ENCODE assay signal across 34 cellular contexts in genomic region chr5:135081240-135081639, GRCh38. TPM values are rescaled to one million over a fixed set of nuclear protein-coding genes. Genes with fewer than 3 reads are reported as not detected.
DNase-seq lines count a peak whose midpoint lies in the region; ATAC-seq, FAIRE-seq and TF ChIP-seq lines count a peak whose summit lies in the region.
"Had no signal": no experiment of that assay in that cellular context is flagged by ENCODE, and none has a peak within 500 bp of the region (broad histone marks: within the 10 kb centered on the region; RNA-seq: fewer than 3 reads in every experiment).

No MANE protein-coding gene starts in this region.

- H3K4me1 Mint-ChIP-seq in endothelial cell (ENCODE audit: unreplicated experiment) = peaks cover 6% of the 10 kb centered on the region
- H3K4me1 Mint-ChIP-seq: B cell; CD14-positive monocyte; CD4-positive, alpha-beta memory T cell; CD4-positive, CD25-positive, alpha-beta regulatory T cell; CD8-positive, alpha-beta memory T cell had no signal

- H3K27ac ChIP-seq in HepG2 (ENCODE audit: extremely low read length, insufficient read depth, low read length) (no peak overlapping the region), right lobe of liver (no peak overlapping the region), K562 (ENCODE audit: extremely low read depth, low read depth, low read length) (no peak overlapping the region)
- H3K27ac ChIP-seq: 22Rv1; A549; BLaER1; BLaER1 treated with 17β-estradiol and CSF1 and Interleukin-3, amounts not matched to agents 10 nM and 100 nM; C4-2B had no signal

- CTCF ChIA-PET in HepG2 (lab: Yijun Ruan, JAX; ENCODE audit: low intra/inter-chr PET ratio, low total read pairs) (no interaction called here), K562 (lab: Yijun Ruan, JAX; ENCODE audit: low intra/inter-chr PET ratio) (no interaction called here)

- peak overlapping the region; percentile 91 for H3K27ac Mint-ChIP-seq in endothelial cell (ENCODE audit: unreplicated experiment)
- H3K27ac Mint-ChIP-seq: B cell; CD14-positive monocyte; CD4-positive, alpha-beta memory T cell; CD4-positive, alpha-beta T cell; CD4-positive, CD25-positive, alpha-beta regulatory T cell; CD8-positive, alpha-beta memory T cell; CD8-positive, alpha-beta T cell had no signal

- H3K9ac ChIP-seq in HepG2 (ENCODE audit: insufficient read depth, low read depth, low read length) = no peak overlapping the region
- H3K9ac ChIP-seq in K562 (ENCODE audit: insufficient read depth in 1 of 2, low read depth in 2 of 2, low read length in 2 of 2) = no peak overlapping the region
- H3K9ac ChIP-seq: BLaER1; BLaER1 treated with 17β-estradiol and CSF1 and Interleukin-3, amounts not matched to agents 10 nM and 100 nM had no signal

- H3K9me3 ChIP-seq in HepG2 (ENCODE audit: low read length) = peaks cover 19% of the 10 kb centered on the region
- no peaks in the 10 kb centered on the region for H3K9me3 ChIP-seq in right lobe of liver
- H3K9me3 ChIP-seq in K562 (replicated peaks; ENCODE audit: control insufficient read depth, insufficient read depth, low read depth, low read length) = peaks cover 3% of the 10 kb centered on the region

- H3K27me3 Mint-ChIP-seq in endothelial cell (ENCODE audit: unreplicated experiment) = no peaks in the 10 kb centered on the region

- TF ChIP-seq RAD21 in HepG2 (CRISPR knock-in tag; IDR thresholded peaks at IDR 0.05) = no peak
- TF ChIP-seq RAD21 in K562 (CRISPR knock-in tag; conservative IDR thresholded peaks at IDR 0.05 in 1 of 2, IDR thresholded peaks at IDR 0.05 in 1 of 2) = no peak

- H3K36me3 ChIP-seq in HepG2 (replicated peaks in 1 of 2; ENCODE audit: control insufficient read depth in 1 of 2, insufficient read depth in 2 of 2, low read length in 2 of 2) (no peaks in the 10 kb centered on the region), right lobe of liver (no peaks in the 10 kb centered on the region), K562 (ENCODE audit: control insufficient read depth, insufficient read depth, low read length) (no peaks in the 10 kb centered on the region)
- H3K36me3 ChIP-seq: BE2C; BLaER1; BLaER1 treated with 17β-estradiol and CSF1 and Interleukin-3, amounts not matched to agents 10 nM and 100 nM had no signal

- H3K4me3 ChIP-seq in HepG2 (replicated peaks in 1 of 3; ENCODE audit: insufficient read depth in 1 of 3, low read depth in 2 of 3, low read length in 3 of 3) = no peak overlapping the region
- no peak overlapping the region for H3K4me3 ChIP-seq in right lobe of liver
- no peak overlapping the region for H3K4me3 ChIP-seq in K562
- H3K4me3 ChIP-seq: A549; BLaER1; BLaER1 treated with 17β-estradiol and CSF1 and Interleukin-3, amounts not matched to agents 10 nM and 100 nM had no signal

- no peaks in the 10 kb centered on the region for H3K9me1 ChIP-seq in K562 (ENCODE audit: control insufficient read depth, insufficient read depth, low read length)

- TF ChIP-seq POLR2A in HepG2 (IDR thresholded peaks at IDR 0.05; ENCODE audit: insufficient read depth in 1 of 2, low read depth in 2 of 2, low read length in 2 of 2) = no peak
- no peak for TF ChIP-seq POLR2A in right lobe of liver (IDR thresholded peaks at IDR 0.05)
- no peak for TF ChIP-seq POLR2A in K562 (conservative IDR thresholded peaks at IDR 0.05)

- H3K36me3 Mint-ChIP-seq in endothelial cell (ENCODE audit: low read depth, unreplicated experiment) = peaks cover 8% of the 10 kb centered on the region
- H3K36me3 Mint-ChIP-seq: CD14-positive monocyte; CD4-positive, alpha-beta memory T cell; CD4-positive, CD25-positive, alpha-beta regulatory T cell; CD8-positive, alpha-beta memory T cell; CD8-positive, alpha-beta T cell had no signal

- H3K4me2 ChIP-seq in HepG2 (ENCODE audit: low read depth, low read length) = no peak overlapping the region
- H3K4me2 ChIP-seq in K562 (ENCODE audit: insufficient read depth, low read length) = no peak overlapping the region
- H3K4me2 ChIP-seq: A549; BLaER1; BLaER1 treated with 17β-estradiol and CSF1 and Interleukin-3, amounts not matched to agents 10 nM and 100 nM had no signal

- H3K27me3 ChIP-seq in HepG2 (ENCODE audit: control insufficient read depth in 1 of 2, insufficient read depth in 2 of 2, low read length in 2 of 2) (no peaks in the 10 kb centered on the region), right lobe of liver (no peaks in the 10 kb centered on the region), K562 (ENCODE audit: control insufficient read depth in 2 of 2, insufficient read depth in 2 of 2, low read length in 2 of 2) (no peaks in the 10 kb centered on the region)
- H3K27me3 ChIP-seq: BE2C; BLaER1; BLaER1 treated with 17β-estradiol and CSF1 and Interleukin-3, amounts not matched to agents 10 nM and 100 nM had no signal

- H3K79me2 ChIP-seq in HepG2 (ENCODE audit: insufficient read depth, low read length) = no peaks in the 10 kb centered on the region
- no peaks in the 10 kb centered on the region for H3K79me2 ChIP-seq in K562 (ENCODE audit: control insufficient read depth, insufficient read depth, low read length)

- H3K9me3 Mint-ChIP-seq in endothelial cell (ENCODE audit: unreplicated experiment) = no peaks in the 10 kb centered on the region
- H3K9me3 Mint-ChIP-seq: CD4-positive, alpha-beta T cell had no signal

- DNase-seq in HepG2 (ENCODE audit: low spot score) (no peak), right lobe of liver (no peak), K562 (ENCODE audit: extremely low read depth in 1 of 4, low spot score in 3 of 4) (no peak), endothelial cell (ENCODE audit: low spot score) (no peak), C1 segment of cervical spinal cord (lab: John Stamatoyannopoulos, UW) (no peak)
- DNase-seq: 8988T; ACHN; AML-193; BE2C; Caco-2; Calu3; CD4-positive, alpha-beta memory T cell; CD4-positive, alpha-beta T cell; CD4-positive, CD25-positive, alpha-beta regulatory T cell; CD8-positive, alpha-beta memory T cell; CD8-positive, alpha-beta T cell; COR-L47; DMS 273 treated with DMSO at 0.1 percent for 48 hours; DMS153; DMS53; DMS79; DMS79 treated with DMSO at 0.1 percent for 48 hours; DND-41; EL had no signal

- in situ Hi-C loops in HepG2 (cut with HindIII; ENCODE audit: extremely low pct_ligation_motif_present, low pct_unique_long_range_greater_than_20kb) = no loop called here
- in situ Hi-C loops in K562 (cut with MboI) = no loop called here

- no TSS peak for BruUV-seq in HepG2 (replicated peaks; lab: Mats Ljungman, UMichigan)
- no TSS peak for BruUV-seq in K562 (replicated peaks; lab: Mats Ljungman, UMichigan)

- no peak overlapping the region for H3K4me3 Mint-ChIP-seq in endothelial cell (ENCODE audit: unreplicated experiment)
- H3K4me3 Mint-ChIP-seq: B cell; CD4-positive, alpha-beta memory T cell; CD4-positive, alpha-beta T cell; CD4-positive, CD25-positive, alpha-beta regulatory T cell; CD8-positive, alpha-beta T cell had no signal

- 97% methylated on average over 2 of the region's 2 CpGs for WGBS in HepG2 (ENCODE audit: low lambda C conversion rate)
- 61% methylated on average over 2 of the region's 2 CpGs for WGBS in right lobe of liver (ENCODE audit: insufficient coverage, low coverage, low lambda C conversion rate, missing lambda C conversion rate)
- WGBS in K562 (ENCODE audit: insufficient coverage, low coverage, missing lambda C conversion rate) = 60% methylated on average over 2 of the region's 2 CpGs

- intact Hi-C loops in HepG2 (cut with micrococcal nuclease; ENCODE audit: unreplicated experiment) (no loop called here), right lobe of liver (cut with DNase I) (no loop called here), K562 (cut with micrococcal nuclease) (no loop called here)

- no peak for TF ChIP-seq CTCF in HepG2 (CRISPR knock-in tag; IDR thresholded peaks at IDR 0.05)
- no peak for TF ChIP-seq CTCF in right lobe of liver (IDR thresholded peaks at IDR 0.05)
- no peak for TF ChIP-seq CTCF in K562 (IDR thresholded peaks at IDR 0.05 in 2 of 3, conservative IDR thresholded peaks at IDR 0.05 in 1 of 3; ENCODE audit: insufficient read depth in 2 of 3, low read depth in 1 of 3, low read length in 3 of 3)
- no peak for TF ChIP-seq CTCF in endothelial cell (IDR thresholded peaks at IDR 0.05; ENCODE audit: unreplicated experiment)

- FAIRE-seq in HepG2 (lab: Jason Lieb, UNC) = no peak
- FAIRE-seq in K562 (lab: Jason Lieb, UNC) = no peak
- FAIRE-seq: A204.1, A549, D721Med had no signal

- ATAC-seq in HepG2 = no peak
- ATAC-seq in right lobe of liver = no peak
- no peak for ATAC-seq in K562
- ATAC-seq in HG02970 (IDR thresholded peaks at IDR 0.05; ENCODE audit: low FRiP score, unreplicated experiment) = no peak
- ATAC-seq: A549; CD8-positive, alpha-beta T cell had no signal

- H2AFZ ChIP-seq in HepG2 (ENCODE audit: low read length) (no peak overlapping the region), K562 (ENCODE audit: low read depth, low read length) (no peak overlapping the region)

- POLR2A ChIA-PET in HepG2 (lab: Yijun Ruan, JAX) (no interaction called here), K562 (lab: Yijun Ruan, JAX) (no interaction called here)

- TF ChIP-seq EP300 in HepG2 (IDR thresholded peaks at IDR 0.05; ENCODE audit: low read depth in 2 of 2, low read length in 2 of 2) (no peak), HepG2 (CRISPR knock-in tag; IDR thresholded peaks at IDR 0.05; ENCODE audit: borderline replicate concordance) (no peak), K562 (IDR thresholded peaks at IDR 0.05; ENCODE audit: low read length) (no peak)

- H4K20me1 ChIP-seq in HepG2 (ENCODE audit: insufficient read depth, low read length) (no peaks in the 10 kb centered on the region), K562 (replicated peaks; ENCODE audit: control insufficient read depth, insufficient read depth, low read length) (no peaks in the 10 kb centered on the region)
- H4K20me1 ChIP-seq: BLaER1; BLaER1 treated with 17β-estradiol and CSF1 and Interleukin-3, amounts not matched to agents 10 nM and 100 nM had no signal

- H3K4me1 ChIP-seq in HepG2 (ENCODE audit: insufficient read depth, low read length) (no peaks in the 10 kb centered on the region), right lobe of liver (no peaks in the 10 kb centered on the region), K562 (replicated peaks in 1 of 2; ENCODE audit: control insufficient read depth in 2 of 2, insufficient read depth in 2 of 2, low read length in 2 of 2) (peaks cover 0 to 6% of the 10 kb centered on the region in 2 experiments; a peak in 1 of 5 replicates)
- H3K4me1 ChIP-seq: BE2C, Caco-2 had no signal

RNA-seq across cellular contexts. Expression of gene PITX1, which starts 47.2 kb away (rescaled TPM):
- total RNA-seq in HepG2 (2016; rRNA removed; fragmentation: Illumina TruSeq; extraction: Trizol) (13.1 and 20.2 TPM in 2 replicates), right lobe of liver (not detected), K562 (2014; rRNA removed) (59.8 and 73.9 TPM in 2 replicates), K562 (2014; rRNA removed; fragmentation: Illumina TruSeq; extraction: Trizol) (2.3 and 3.1 TPM in 2 replicates), K562 (2015; rRNA removed; fragmentation: Illumina TruSeq; extraction: Trizol) (24.9 and 25.3 TPM in 2 replicates), K562 (2021) (88.2 and 90.4 TPM in 2 replicates), endothelial cell (ENCODE audit: unreplicated experiment) (0.87 TPM)
- 12.8 and 17.7 TPM in 2 replicates for total RNA-seq in HepG2 (2016; cell fraction: cytosol; rRNA removed; fragmentation: Illumina TruSeq; extraction: Trizol; ENCODE audit: low read depth)
- total RNA-seq in HepG2 (2016; cell fraction: insoluble cytoplasmic fraction; rRNA removed; fragmentation: Illumina TruSeq; extraction: Trizol) = 12.5 and 19.9 TPM in 2 replicates
- 27.9 and 34.7 TPM in 2 replicates for total RNA-seq in HepG2 (2016; cell fraction: membrane; rRNA removed; fragmentation: Illumina TruSeq; extraction: Trizol)
- 17.9 and 18.7 TPM in 2 replicates for total RNA-seq in HepG2 (2016; cell fraction: nucleus; rRNA removed; fragmentation: Illumina TruSeq; extraction: Trizol)
- polyA plus RNA-seq in HepG2 (2011; rRNA removed) (11.7 and 17.0 TPM in 2 replicates), K562 (2011; rRNA removed) (30.8 and 50.1 TPM in 2 replicates), K562 (2014; fragmentation: Illumina TruSeq; extraction: Trizol) (7.4 and 35.6 TPM in 2 replicates), K562 (2014; fragmentation: Nextera tagmentation; extraction: Ambion mirVana) (under 1 TPM; 0.13 to 0.17 TPM), K562 (2014; rRNA removed) (58.7 and 64.6 TPM in 2 replicates)
- 13.4 and 20.2 TPM in 2 replicates for polyA plus RNA-seq in HepG2 (2011; cell fraction: cytosol; rRNA removed)
- polyA plus RNA-seq in HepG2 (2011; cell fraction: nucleus; rRNA removed) = 26.6 and 30.3 TPM in 2 replicates
- 6.9 and 13.4 TPM in 2 replicates for polyA plus RNA-seq in HepG2 (2012)
- polyA plus RNA-seq in HepG2 (2016; cell fraction: cytosol; fragmentation: Illumina TruSeq; extraction: Trizol; ENCODE audit: low read depth) = 29.4 and 35.3 TPM in 2 replicates
- polyA plus RNA-seq in HepG2 (2016; cell fraction: insoluble cytoplasmic fraction; fragmentation: Illumina TruSeq; extraction: Trizol; ENCODE audit: low read depth) = 19.1 and 27.9 TPM in 2 replicates
- 43.6 and 46.2 TPM in 2 replicates for polyA plus RNA-seq in HepG2 (2016; cell fraction: membrane; fragmentation: Illumina TruSeq; extraction: Trizol; ENCODE audit: low read depth)
- 32.5 and 33.9 TPM in 2 replicates for polyA plus RNA-seq in HepG2 (2016; cell fraction: nucleus; fragmentation: Illumina TruSeq; extraction: Trizol; ENCODE audit: insufficient read depth, low read depth)
- 19.5 and 28.2 TPM in 2 replicates for polyA minus RNA-seq in HepG2 (2011; rRNA and poly(A)+ RNA removed; ENCODE audit: low replicate concordance)
- 10.5 and 12.9 TPM in 2 replicates for polyA minus RNA-seq in HepG2 (2011; cell fraction: cytosol; rRNA and poly(A)+ RNA removed)
- polyA minus RNA-seq in HepG2 (2011; cell fraction: nucleus; rRNA and poly(A)+ RNA removed) = 6.4 and 6.8 TPM in 2 replicates
- 10.2 and 35.6 TPM in 2 replicates for total RNA-seq in K562 (2011; cell fraction: chromatin; rRNA removed; ENCODE audit: low replicate concordance)
- 39.9 and 42.6 TPM in 2 replicates for total RNA-seq in K562 (2011; cell fraction: nucleolus; rRNA removed)
- 19.5 and 26.3 TPM in 2 replicates for total RNA-seq in K562 (2011; cell fraction: nucleoplasm; rRNA removed)
- polyA plus RNA-seq in K562 (2011; cell fraction: cytosol; rRNA removed) = 91.0 and 189 TPM in 2 replicates
- polyA plus RNA-seq in K562 (2011; cell fraction: nucleus; rRNA removed) = 68.1 and 94.4 TPM in 2 replicates
- 34.0 and 38.0 TPM in 2 replicates for polyA plus RNA-seq in K562 (2012)
- 12.0 and 21.7 TPM in 2 replicates for polyA minus RNA-seq in K562 (2011; rRNA and poly(A)+ RNA removed)
- polyA minus RNA-seq in K562 (2011; cell fraction: cytosol; rRNA and poly(A)+ RNA removed) = 56.3 and 80.4 TPM in 2 replicates
- 21.8 and 31.4 TPM in 2 replicates for polyA minus RNA-seq in K562 (2011; cell fraction: nucleus; rRNA and poly(A)+ RNA removed)
- total RNA-seq: B cell; CD4-positive, alpha-beta memory T cell; CD4-positive, alpha-beta T cell; CD4-positive, CD25-positive, alpha-beta regulatory T cell; CD8-positive, alpha-beta memory T cell; CD8-positive, alpha-beta T cell had no signal
- polyA plus RNA-seq: CD14-positive monocyte; CD4-positive, alpha-beta memory T cell; CD4-positive, CD25-positive, alpha-beta regulatory T cell; CD8-positive, alpha-beta memory T cell had no signal

Comparison
In these comparisons a context has a peak if more than half of its experiments do, and no peak if none do; other contexts are left out.
1. Of the 241 proteins assayed by ChIP-seq in both HepG2 and K562: peak only in HepG2: none; only in K562: none; in both: ZFP1; in neither: 240.